In the genomic region with DNA sequence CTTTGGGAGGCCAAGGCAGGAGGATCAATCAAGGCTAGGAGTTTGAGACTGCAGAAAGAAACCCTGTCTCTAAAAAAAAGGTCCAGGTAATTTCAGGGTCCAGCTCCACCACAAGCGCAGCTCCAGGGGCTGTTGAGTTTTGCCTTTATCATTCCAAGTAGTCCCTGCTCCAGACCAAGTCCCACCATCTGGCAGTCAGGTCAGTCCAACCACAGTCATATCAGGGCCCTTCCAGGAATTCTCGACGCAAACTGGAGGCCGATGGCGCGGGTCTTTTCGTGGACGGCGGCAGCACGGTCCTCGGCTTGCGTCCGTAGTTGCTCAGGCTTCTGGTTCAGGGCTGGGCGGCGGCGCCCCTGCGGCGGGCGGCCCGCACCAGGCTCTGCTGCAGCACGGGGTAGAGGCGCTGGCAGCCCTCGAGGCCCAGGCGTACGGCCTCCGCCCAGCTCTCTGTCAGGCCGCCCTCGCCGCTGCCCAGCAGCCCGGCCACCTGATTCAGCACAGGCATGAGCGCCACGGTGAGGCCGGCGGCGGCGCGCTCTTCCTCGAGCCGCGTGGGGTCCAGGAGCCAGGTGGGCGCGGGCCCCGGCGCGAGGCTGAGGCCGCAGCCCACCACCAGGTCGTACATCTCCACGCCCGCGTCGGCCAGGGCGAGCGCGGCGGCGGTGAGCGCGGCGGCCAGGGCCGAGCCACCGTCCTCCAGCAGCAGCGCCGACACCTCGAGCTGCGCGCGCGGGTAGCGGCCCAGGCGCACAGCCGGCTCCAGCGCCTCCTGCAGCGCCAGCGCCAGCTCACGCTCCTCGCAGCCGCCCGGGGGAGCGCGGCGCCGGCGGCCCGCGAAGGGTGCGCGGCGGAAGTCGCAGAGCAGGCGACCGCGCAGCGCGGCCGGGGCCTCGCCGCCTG, we compare ENCODE assay signal across 7 cellular contexts. TPM values are rescaled to one million over a fixed set of nuclear protein-coding genes. Genes with fewer than 3 reads are reported as not detected.
DNase-seq lines count a peak whose midpoint lies in the region; ATAC-seq, FAIRE-seq and TF ChIP-seq lines count a peak whose summit lies in the region.

No MANE protein-coding gene starts in this region.

- H3K4me1 ChIP-seq in Karpas-422 (ENCODE audit: low read length) (peaks cover 13% of the 10 kb centered on the region), urinary bladder (ENCODE audit: insufficient read depth) (no peaks in the 10 kb centered on the region)
- peaks cover 5 to 15% of the 10 kb centered on the region in 2 donors for H3K4me1 ChIP-seq in naive thymus-derived CD4-positive, alpha-beta T cell (ENCODE audit: control insufficient read depth in 2 of 2, insufficient read depth in 2 of 2, low read length in 2 of 2)

- peak; percentile 45 for ATAC-seq in activated CD8-positive, alpha-beta T cell treated with anti-CD3 and anti-CD28 coated beads for 36 hours
- peak; percentile 69 for ATAC-seq in esophagus mucosa
- ATAC-seq in naive thymus-derived CD4-positive, alpha-beta T cell: peak; percentile 58

- H3K4me1 Mint-ChIP-seq in activated CD8-positive, alpha-beta T cell treated with anti-CD3 and anti-CD28 coated beads for 36 hours (ENCODE audit: low read depth): peaks cover 24% of the 10 kb centered on the region
- H3K4me1 Mint-ChIP-seq in naive thymus-derived CD4-positive, alpha-beta T cell: peaks cover 1 to 48% (median 31%) of the 10 kb centered on the region in 7 donors

- H3K4me3 Mint-ChIP-seq in activated CD8-positive, alpha-beta T cell treated with anti-CD3 and anti-CD28 coated beads for 36 hours: peak overlapping the region; percentile 88
- peak overlapping the region; percentile 74 to 93 (median 81) for H3K4me3 Mint-ChIP-seq in naive thymus-derived CD4-positive, alpha-beta T cell

- POLR2A ChIA-PET in activated CD8-positive, alpha-beta T cell treated with anti-CD3 and anti-CD28 coated beads for 36 hours (lab: Charles Lee): interaction anchor here (0.8 to 3.8 kb wide), 10 partner anchors 11 to 272 kb away, joined by 3 to 28 read pairs (median 6); a partner anchor contains a TSS
- POLR2A ChIA-PET in naive thymus-derived CD4-positive, alpha-beta T cell (lab: Charles Lee): interaction anchor here (0.5 to 2.3 kb wide), 7 partner anchors 12 to 1656 kb away, joined by 4 to 13 read pairs (median 5); a partner anchor contains a TSS

- intact Hi-C loops in activated CD8-positive, alpha-beta T cell treated with anti-CD3 and anti-CD28 coated beads for 36 hours (cut with micrococcal nuclease): no loop called here
- intact Hi-C loops in naive thymus-derived CD4-positive, alpha-beta T cell (cut with micrococcal nuclease): loop anchor here (1.0 to 10.0 kb wide), 6 partner anchors 38 to 1844 kb away; a partner anchor contains a TSS

- peaks cover 30% of the 10 kb centered on the region for H3K79me2 ChIP-seq in Karpas-422 (ENCODE audit: low read length)

- peak overlapping the region; percentile 97 for H3K9ac ChIP-seq in Karpas-422 (ENCODE audit: low read length)

- WGBS in urinary bladder: under 1% methylated on average over 97 of the region's 97 CpGs

- H3K4me3 ChIP-seq in Karpas-422 (ENCODE audit: low read length) (peak overlapping the region; percentile 98), urinary bladder (ENCODE audit: low read depth, low read length) (peak overlapping the region; percentile 95)
- H3K4me3 ChIP-seq in naive thymus-derived CD4-positive, alpha-beta T cell (ENCODE audit: low read length): peak overlapping the region; percentile 59

- no peaks in the 10 kb centered on the region for H3K27me3 ChIP-seq in Karpas-422 (ENCODE audit: low read length)
- H3K27me3 ChIP-seq in naive thymus-derived CD4-positive, alpha-beta T cell (ENCODE audit: control insufficient read depth in 2 of 2, insufficient read depth in 2 of 2, low read length in 2 of 2): no peaks in the 10 kb centered on the region

- H3K9me2 ChIP-seq in Karpas-422 (replicated peaks; ENCODE audit: insufficient read depth, low read length): no peaks in the 10 kb centered on the region

- in situ Hi-C loops in GM13977 (cut with MboI; ENCODE audit: low pct_unique_long_range_greater_than_20kb, low sequenced_read_pairs, unreplicated experiment): no loop called here

- no peak for TF ChIP-seq POLR2A in H54 (IDR thresholded peaks at IDR 0.05; ENCODE audit: low read depth, low read length)

- DNase-seq in GM13977 (ENCODE audit: low spot score) (peak; percentile 81), H54 (ENCODE audit: insufficient read length, low spot score) (peak; percentile 49), Karpas-422 (peak; percentile 70)
- peak; percentile 41 for DNase-seq in activated CD8-positive, alpha-beta T cell treated with anti-CD3 and anti-CD28 coated beads for 36 hours
- peak in 2 of 9 donors; percentile 7 to 11 for DNase-seq in naive thymus-derived CD4-positive, alpha-beta T cell

- H3K27ac Mint-ChIP-seq in activated CD8-positive, alpha-beta T cell treated with anti-CD3 and anti-CD28 coated beads for 36 hours: peak overlapping the region; percentile 84
- peak overlapping the region; percentile 28 to 92 (median 87) for H3K27ac Mint-ChIP-seq in naive thymus-derived CD4-positive, alpha-beta T cell

- peaks cover 48% of the 10 kb centered on the region for H3K36me3 Mint-ChIP-seq in activated CD8-positive, alpha-beta T cell treated with anti-CD3 and anti-CD28 coated beads for 36 hours (ENCODE audit: low read depth)
- peaks cover 0 to 22% (median 0%) of the 10 kb centered on the region in 5 donors for H3K36me3 Mint-ChIP-seq in naive thymus-derived CD4-positive, alpha-beta T cell

- peak overlapping the region; percentile 77 for H3K27ac ChIP-seq in Karpas-422 (ENCODE audit: low read length)
- H3K27ac ChIP-seq in naive thymus-derived CD4-positive, alpha-beta T cell (ENCODE audit: low read depth, low read length): peak overlapping the region; percentile 85
- peak overlapping the region; percentile 91 for H3K27ac ChIP-seq in urinary bladder (ENCODE audit: low read depth)

- no peaks in the 10 kb centered on the region for H3K27me3 Mint-ChIP-seq in activated CD8-positive, alpha-beta T cell treated with anti-CD3 and anti-CD28 coated beads for 36 hours
- H3K27me3 Mint-ChIP-seq in naive thymus-derived CD4-positive, alpha-beta T cell: no peaks in the 10 kb centered on the region

- H3K36me3 ChIP-seq in Karpas-422 (ENCODE audit: insufficient read depth, low read length) (peaks cover 20% of the 10 kb centered on the region), urinary bladder (ENCODE audit: insufficient read depth) (peaks cover 3% of the 10 kb centered on the region)
- H3K36me3 ChIP-seq in naive thymus-derived CD4-positive, alpha-beta T cell (ENCODE audit: control insufficient read depth in 2 of 3, insufficient read depth in 3 of 3, low read length in 3 of 3): peaks cover 4 to 38% (median 10%) of the 10 kb centered on the region in 3 experiments

- H3K9me3 Mint-ChIP-seq in activated CD8-positive, alpha-beta T cell treated with anti-CD3 and anti-CD28 coated beads for 36 hours: no peaks in the 10 kb centered on the region
- peaks cover 0 to 3% (median 0%) of the 10 kb centered on the region in 11 donors for H3K9me3 Mint-ChIP-seq in naive thymus-derived CD4-positive, alpha-beta T cell

- CTCF ChIA-PET in activated CD8-positive, alpha-beta T cell treated with anti-CD3 and anti-CD28 coated beads for 36 hours (lab: Charles Lee): interaction anchor here (1.0 to 7.0 kb wide), 14 partner anchors 9 to 314 kb away, joined by 3 to 52 read pairs (median 4); a partner anchor contains a TSS
- CTCF ChIA-PET in naive thymus-derived CD4-positive, alpha-beta T cell (lab: Charles Lee): interaction anchor here (0.6 kb wide), 1 partner anchor 270 kb away, joined by 3 read pairs; no protein-coding TSS in a partner anchor

- TF ChIP-seq CTCF in GM13977 (IDR thresholded peaks at IDR 0.05; ENCODE audit: extremely low read depth, insufficient read depth, missing control alignments): peak; percentile 26
- no peak for TF ChIP-seq CTCF in activated CD8-positive, alpha-beta T cell treated with anti-CD3 and anti-CD28 coated beads for 36 hours (IDR thresholded peaks at IDR 0.05)

- H3K4me2 ChIP-seq in Karpas-422 (ENCODE audit: low read depth, low read length, poor library complexity, severe bottlenecking): peak overlapping the region; percentile 96

- 0 out of 2 replicates have a peak, but pooled peaks cover 3% of the 10 kb centered on the region for H4K20me1 ChIP-seq in Karpas-422 (ENCODE audit: insufficient read depth, low read depth, low read length)

- no peaks in the 10 kb centered on the region for H3K9me3 ChIP-seq in Karpas-422 (ENCODE audit: low read length)
- H3K9me3 ChIP-seq in naive thymus-derived CD4-positive, alpha-beta T cell (ENCODE audit: control insufficient read depth in 2 of 3, low read length in 3 of 3): no peaks in the 10 kb centered on the region

- no peak for FAIRE-seq in H54 (lab: Jason Lieb, UNC)

- no peak overlapping the region for H2AFZ ChIP-seq in Karpas-422 (ENCODE audit: low read length)

RNA-seq across cellular contexts. Expression of a gene that starts 0.7 kb away (rescaled TPM):
- total RNA-seq in Karpas-422 (2014; rRNA removed; shearing (Covaris generic); ENCODE audit: low replicate concordance): 29.0 and 31.5 TPM in 2 replicates
- 10 to 100 TPM; 23.6 to 25.0 TPM for total RNA-seq in activated CD8-positive, alpha-beta T cell treated with anti-CD3 and anti-CD28 coated beads for 36 hours
- 15.1 TPM for total RNA-seq in esophagus mucosa
- total RNA-seq in naive thymus-derived CD4-positive, alpha-beta T cell: 10 to 100 TPM; 25.5 to 45.9 (median 36.4) TPM
- polyA plus RNA-seq in naive thymus-derived CD4-positive, alpha-beta T cell: 1 to 10 TPM; 7.9 to 8.3 TPM
- total RNA-seq in urinary bladder: 35.5 TPM
- 11.1 TPM for polyA plus RNA-seq in urinary bladder

RNA-seq across cellular contexts. Expression of a gene that starts 38.3 kb away (rescaled TPM):
- total RNA-seq in Karpas-422 (2014; rRNA removed; shearing (Covaris generic); ENCODE audit: low replicate concordance): 118 and 230 TPM in 2 replicates
- 100 to 1,000 TPM; 160 to 162 TPM for total RNA-seq in activated CD8-positive, alpha-beta T cell treated with anti-CD3 and anti-CD28 coated beads for 36 hours
- total RNA-seq in esophagus mucosa (53.4 TPM), urinary bladder (47.4 TPM)
- 10 to 100 TPM; 24.2 to 96.7 (median 94.0) TPM for total RNA-seq in naive thymus-derived CD4-positive, alpha-beta T cell
- polyA plus RNA-seq in naive thymus-derived CD4-positive, alpha-beta T cell: 10 to 100 TPM; 39.5 to 60.3 TPM
- 70.5 TPM for polyA plus RNA-seq in urinary bladder

RNA-seq across cellular contexts. Expression of a gene that starts 48.0 kb away (rescaled TPM):
- total RNA-seq in Karpas-422 (2014; rRNA removed; shearing (Covaris generic); ENCODE audit: low replicate concordance): 63.7 and 73.9 TPM in 2 replicates
- 10 to 100 TPM; 34.8 to 42.2 TPM for total RNA-seq in activated CD8-positive, alpha-beta T cell treated with anti-CD3 and anti-CD28 coated beads for 36 hours
- 16.7 TPM for total RNA-seq in esophagus mucosa
- total RNA-seq in naive thymus-derived CD4-positive, alpha-beta T cell: 10 to 100 TPM; 23.6 to 29.9 (median 27.8) TPM
- 10 to 100 TPM; 48.4 to 60.5 TPM for polyA plus RNA-seq in naive thymus-derived CD4-positive, alpha-beta T cell
- total RNA-seq in urinary bladder: 16.3 TPM
- polyA plus RNA-seq in urinary bladder: 25.9 TPM
